Comparison of ENCODE assay signal across 8 cellular contexts in the genomic region with DNA sequence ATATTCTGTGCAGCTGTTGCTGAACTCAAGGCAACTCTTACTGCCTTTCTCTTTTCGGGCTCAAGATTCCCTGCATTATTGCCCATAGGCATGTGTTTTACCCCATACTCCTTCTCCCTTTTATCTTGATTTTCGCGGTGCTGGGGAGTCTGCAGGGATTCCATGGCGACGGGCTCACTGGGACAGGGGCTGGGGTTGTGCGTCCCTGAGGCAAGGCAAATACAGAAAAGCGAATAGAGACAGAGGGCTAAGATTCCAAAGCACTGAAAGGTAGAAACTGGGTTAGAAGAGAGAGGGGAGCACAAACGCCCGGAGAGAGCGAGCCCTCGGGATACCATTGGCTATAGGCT. TPM values are rescaled to one million over a fixed set of nuclear protein-coding genes. Genes with fewer than 3 reads are reported as not detected.
DNase-seq lines count a peak whose midpoint lies in the region; ATAC-seq, FAIRE-seq and TF ChIP-seq lines count a peak whose summit lies in the region.

No MANE protein-coding gene starts in this region.

- FAIRE-seq in A549 (lab: Jason Lieb, UNC) = no peak
- no peak for FAIRE-seq in RCC 7860 (lab: Jason Lieb, UNC)

- CTCF ChIA-PET in A549 (lab: Yijun Ruan, JAX) = interaction anchor here (0.9 to 1.6 kb wide), 3 partner anchors 16 to 272 kb away, joined by 3 to 4 read pairs (median 3); no protein-coding TSS in a partner anchor

- ATAC-seq in A549 = peak in 1 of 2 experiments; percentile 55; a peak in 5 of 6 replicates
- peak; percentile 29 for ATAC-seq in GM19455 (IDR thresholded peaks at IDR 0.05; ENCODE audit: unreplicated experiment)

- no peak for TF ChIP-seq RAD21 in A549 (conservative IDR thresholded peaks at IDR 0.05 in 1 of 2, IDR thresholded peaks at IDR 0.05 in 1 of 2)

- intact Hi-C loops in dorsolateral prefrontal cortex (cut with DNase I) = loop anchor here (2.0 to 10.0 kb wide), 7 partner anchors 71 to 602 kb away; a partner anchor contains a TSS

- TF ChIP-seq POLR2A in A549 (IDR thresholded peaks at IDR 0.05; ENCODE audit: low read length) = no peak

- no peak for DNase-seq in A549 (ENCODE audit: low read depth in 1 of 2, low spot score in 1 of 2)
- DNase-seq in dorsolateral prefrontal cortex = no peak
- DNase-seq in NCI-H187 (lab: John Stamatoyannopoulos, UW) = no peak
- DNase-seq in RCC 7860 (ENCODE audit: low spot score) = no peak
- DNase-seq in GM20000 (ENCODE audit: low spot score) = no peak

- H3K27me3 Mint-ChIP-seq in IgD-negative memory B cell = no peaks in the 10 kb centered on the region
- no peaks in the 10 kb centered on the region for H3K27me3 Mint-ChIP-seq in nephron (ENCODE audit: low read depth)

- peak overlapping the region; percentile 70 for H3K4me3 ChIP-seq in A549
- peak overlapping the region; percentile 69 to 100 (median 95) for H3K4me3 ChIP-seq in dorsolateral prefrontal cortex

- WGBS in A549 (ENCODE audit: missing lambda C conversion rate) = 3% methylated on average over 11 of the region's 11 CpGs

- peak overlapping the region; percentile 90 for H3K4me2 ChIP-seq in A549

- peaks cover 13 to 26% (median 16%) of the 10 kb centered on the region in 3 donors for H3K4me1 Mint-ChIP-seq in IgD-negative memory B cell
- H3K4me1 Mint-ChIP-seq in nephron = peaks cover 22% of the 10 kb centered on the region

- H3K4me3 Mint-ChIP-seq in IgD-negative memory B cell = peak overlapping the region; percentile 95 to 99 (median 97)
- H3K4me3 Mint-ChIP-seq in nephron = peak overlapping the region; percentile 92 to 99 (median 97)

- peaks cover 23% of the 10 kb centered on the region; the same call in 2 of the 3 replicates for H3K4me1 ChIP-seq in A549

- POLR2A ChIA-PET in A549 (lab: Yijun Ruan, JAX) = interaction anchor here (1.5 kb wide), 1 partner anchor 73 kb away, joined by 5 read pairs; a partner anchor contains a TSS

- H3K36me3 Mint-ChIP-seq in IgD-negative memory B cell = peaks cover 6% of the 10 kb centered on the region
- H3K36me3 Mint-ChIP-seq in nephron (ENCODE audit: low read depth) = peaks cover 4% of the 10 kb centered on the region

- no peak for TF ChIP-seq EP300 in A549 (IDR thresholded peaks at IDR 0.05)

- no peaks in the 10 kb centered on the region for H3K27me3 ChIP-seq in dorsolateral prefrontal cortex

- H3K9me3 ChIP-seq in A549 = no peaks in the 10 kb centered on the region

- peak overlapping the region; percentile 82 to 98 for H3K27ac ChIP-seq in A549
- peak overlapping the region in 52 of 59 donors; percentile 90 to 100 (median 98) for H3K27ac ChIP-seq in dorsolateral prefrontal cortex

- TF ChIP-seq CTCF in A549 (IDR thresholded peaks at IDR 0.05) = no peak
- no peak for TF ChIP-seq CTCF in dorsolateral prefrontal cortex (IDR thresholded peaks at IDR 0.05 in 54 of 56, conservative IDR thresholded peaks at IDR 0.05 in 2 of 56; ENCODE audit: low read depth in 1 of 56, partially characterized antibody in 56 of 56)
- no peak for TF ChIP-seq CTCF in nephron (IDR thresholded peaks at IDR 0.05; ENCODE audit: unreplicated experiment in 3 of 3)
- no peak for TF ChIP-seq CTCF in GM20000 (IDR thresholded peaks at IDR 0.05; ENCODE audit: extremely low read depth, missing control alignments)

- peak overlapping the region; percentile 97 to 100 (median 99) for H3K27ac Mint-ChIP-seq in IgD-negative memory B cell
- peak overlapping the region; percentile 96 to 99 (median 98) for H3K27ac Mint-ChIP-seq in nephron

- H3K9me3 Mint-ChIP-seq in IgD-negative memory B cell = no peaks in the 10 kb centered on the region
- no peaks in the 10 kb centered on the region for H3K9me3 Mint-ChIP-seq in nephron

TF ChIP-seq in A549, 52 proteins besides CTCF, POLR2A, EP300 and RAD21:
- TF ChIP-seq TP53 (CRISPR knock-in tag; IDR thresholded peaks at IDR 0.05) (no peak), POLR2AphosphoS2 (conservative IDR thresholded peaks at IDR 0.05; ENCODE audit: low read length) (no peak), NFE2L2 (conservative IDR thresholded peaks at IDR 0.05; ENCODE audit: low read length) (no peak)

RNA-seq across cellular contexts. Expression of a gene that starts 0.5 kb away (rescaled TPM):
- polyA plus RNA-seq in A549 (2011; rRNA removed) = 43.4 and 47.5 TPM in 2 replicates
- polyA plus RNA-seq in A549 (2012; cell fraction: cytosol; rRNA removed) = 29.8 and 30.6 TPM in 2 replicates
- 14.0 and 14.1 TPM in 2 replicates for polyA plus RNA-seq in A549 (2012; cell fraction: nucleus; rRNA removed)
- 23.9 to 26.9 TPM (median 25.5 TPM) in 3 replicates for polyA plus RNA-seq in A549 (2017; fragmentation: RNase III; extraction: RNeasy Plus Mini Kit Qiagen cat#74134 plus additional on column Dnase treatment)
- 25.6 and 27.2 TPM in 2 replicates for polyA minus RNA-seq in A549 (2011; rRNA and poly(A)+ RNA removed)
- 34.0 TPM for polyA plus RNA-seq in IgD-negative memory B cell
- 10 to 100 TPM in 41 of 120 experiments, 1 to 10 TPM in 79; 4.9 to 13.9 (median 9.2) TPM for total RNA-seq in dorsolateral prefrontal cortex

RNA-seq across cellular contexts. Expression of a gene that starts 8.1 kb away (rescaled TPM):
- polyA plus RNA-seq in A549 (2011; rRNA removed) (0.90 and 0.98 TPM in 2 replicates), A549 (2017; fragmentation: RNase III; extraction: RNeasy Plus Mini Kit Qiagen cat#74134 plus additional on column Dnase treatment) (1.2 to 1.6 TPM (median 1.5 TPM) in 3 replicates), IgD-negative memory B cell (not detected)
- polyA plus RNA-seq in A549 (2012; cell fraction: cytosol; rRNA removed) = 0.21 and 0.36 TPM in 2 replicates
- polyA plus RNA-seq in A549 (2012; cell fraction: nucleus; rRNA removed) = 0.11 and 0.16 TPM in 2 replicates
- 0.78 TPM in 1 of 2 replicates, not detected in the other for polyA minus RNA-seq in A549 (2011; rRNA and poly(A)+ RNA removed)
- 100 to 1,000 TPM in 4 of 120 experiments, 10 to 100 TPM in 116; 19.5 to 147 (median 53.8) TPM for total RNA-seq in dorsolateral prefrontal cortex

RNA-seq across cellular contexts. Expression of a gene that starts 52.9 kb away (rescaled TPM):
- 0.34 and 0.53 TPM in 2 replicates for polyA plus RNA-seq in A549 (2011; rRNA removed)
- polyA plus RNA-seq in A549 (2012; cell fraction: cytosol; rRNA removed) = not detected in 2 replicates
- not detected in 2 replicates for polyA plus RNA-seq in A549 (2012; cell fraction: nucleus; rRNA removed)
- polyA plus RNA-seq in A549 (2017; fragmentation: RNase III; extraction: RNeasy Plus Mini Kit Qiagen cat#74134 plus additional on column Dnase treatment) = not detected in 3 replicates
- polyA minus RNA-seq in A549 (2011; rRNA and poly(A)+ RNA removed) = not detected in 2 replicates
- not detected for polyA plus RNA-seq in IgD-negative memory B cell
- 1 to 10 TPM in 31 of 120 experiments, under 1 TPM in 31, not detected in 58; 0.37 to 3.5 (median 0.98) TPM for total RNA-seq in dorsolateral prefrontal cortex
